Comparison of ENCODE assay signal across 8 cellular contexts in genomic region chr6:29649701-29650673, GRCh38. TPM values are rescaled to one million over a fixed set of nuclear protein-coding genes. Genes with fewer than 3 reads are reported as not detected.
DNase-seq lines count a peak whose midpoint lies in the region; TF ChIP-seq lines count a peak whose summit lies in the region.

No MANE protein-coding gene starts in this region.

- H3K79me2 ChIP-seq in Loucy (ENCODE audit: insufficient read depth, low read length) (no peaks in the 10 kb centered on the region), neural progenitor cell (ENCODE audit: low read depth) (no peaks in the 10 kb centered on the region)

- TF ChIP-seq CTCF in Loucy (conservative IDR thresholded peaks at IDR 0.05; ENCODE audit: low read length): peak; percentile 88
- TF ChIP-seq CTCF in foreskin fibroblast (IDR thresholded peaks at IDR 0.05; ENCODE audit: low read depth, low read length): peak; percentile 92
- peak; percentile 94 for TF ChIP-seq CTCF in neural progenitor cell (IDR thresholded peaks at IDR 0.05)

- peaks cover 2% of the 10 kb centered on the region for H3K4me1 ChIP-seq in Loucy (ENCODE audit: insufficient read depth, low read length, poor library complexity, severe bottlenecking)
- no peaks in the 10 kb centered on the region for H3K4me1 ChIP-seq in neural progenitor cell

- TF ChIP-seq POLR2A in Raji (IDR thresholded peaks at IDR 0.05; ENCODE audit: insufficient read depth, low read depth, low read length): peak; percentile 92

- H3K27ac Mint-ChIP-seq in neural progenitor cell: peak overlapping the region; percentile 93

- H3F3A ChIP-seq in Loucy (ENCODE audit: low read depth) (no peaks in the 10 kb centered on the region), neural progenitor cell (ENCODE audit: low read depth) (peaks cover 13% of the 10 kb centered on the region)

- peaks cover 8% of the 10 kb centered on the region for H3K4me1 Mint-ChIP-seq in neural progenitor cell

- H3K36me3 Mint-ChIP-seq in neural progenitor cell: no peaks in the 10 kb centered on the region

- H3K4me2 ChIP-seq in Loucy (ENCODE audit: low read depth, low read length, poor library complexity, severe bottlenecking): peak overlapping the region; percentile 71
- H3K4me2 ChIP-seq in neural progenitor cell: peak overlapping the region; percentile 84

- peak overlapping the region; percentile 64 for H3K9ac ChIP-seq in Loucy (ENCODE audit: low read depth, low read length, poor library complexity, severe bottlenecking)
- H3K9ac ChIP-seq in neural progenitor cell: no peak overlapping the region

- H3K4me3 ChIP-seq in H7 (ENCODE audit: insufficient read depth, low read depth, low read length) (peak overlapping the region; percentile 30), Loucy (ENCODE audit: low read length, poor library complexity, severe bottlenecking) (peak overlapping the region; percentile 76), foreskin fibroblast (ENCODE audit: low read depth in 1 of 2, low read length in 2 of 2) (peak overlapping the region; percentile 51 to 72), neural progenitor cell (peak overlapping the region; percentile 50)

- H3K27me3 ChIP-seq in H7 (ENCODE audit: control insufficient read depth, insufficient read depth, low read length): no peaks in the 10 kb centered on the region
- no peaks in the 10 kb centered on the region for H3K27me3 ChIP-seq in Loucy (ENCODE audit: insufficient read depth, low read length, poor library complexity, severe bottlenecking)
- H3K27me3 ChIP-seq in neural progenitor cell: no peaks in the 10 kb centered on the region

- no peak overlapping the region for H3K27ac ChIP-seq in neural progenitor cell

- no peaks in the 10 kb centered on the region for H3K27me3 Mint-ChIP-seq in neural progenitor cell (ENCODE audit: insufficient read depth, low read depth)

- H3K9me3 Mint-ChIP-seq in neural progenitor cell: no peaks in the 10 kb centered on the region

- H3K4me3 Mint-ChIP-seq in neural progenitor cell: peak overlapping the region; percentile 88

- H2AFZ ChIP-seq in Loucy (ENCODE audit: low read length): peak overlapping the region; percentile 94
- H2AFZ ChIP-seq in neural progenitor cell (replicated peaks): peak overlapping the region; percentile 95

- no peaks in the 10 kb centered on the region for H3K9me2 ChIP-seq in Loucy (replicated peaks; ENCODE audit: low read depth, low read length)

- in situ Hi-C loops in G401 (cut with HindIII; ENCODE audit: low sequenced_read_pairs): no loop called here

- H3K9me3 ChIP-seq in Loucy (ENCODE audit: insufficient read depth, low read depth, low read length): no peaks in the 10 kb centered on the region
- no peaks in the 10 kb centered on the region for H3K9me3 ChIP-seq in neural progenitor cell (ENCODE audit: low read depth)

- DNase-seq in G401 (ENCODE audit: low spot score) (peak; percentile 100), H7 (peak; percentile 93), activated gamma-delta T cell (lab: John Stamatoyannopoulos, UW) (peak; percentile 54), foreskin fibroblast (peak; percentile 93 to 98), neural progenitor cell (ENCODE audit: low spot score) (peak; percentile 99), stromal cell of bone marrow (ENCODE audit: low read depth) (peak; percentile 94)

- H4K20me1 ChIP-seq in Loucy (ENCODE audit: insufficient read depth, low read length, poor library complexity, severe bottlenecking) (no peaks in the 10 kb centered on the region), neural progenitor cell (ENCODE audit: low read depth) (no peaks in the 10 kb centered on the region)

- H3K36me3 ChIP-seq in H7 (replicated peaks; ENCODE audit: control insufficient read depth, insufficient read depth, low read length) (no peaks in the 10 kb centered on the region), Loucy (ENCODE audit: insufficient read depth, low read length) (no peaks in the 10 kb centered on the region), neural progenitor cell (no peaks in the 10 kb centered on the region)

RNA-seq across cellular contexts. Expression of gene MOG, which starts 6.9 kb away (rescaled TPM):
- not detected in 2 replicates for total RNA-seq in G401 (2014; rRNA removed; shearing (Covaris generic))
- total RNA-seq in H7 (2014; rRNA removed; shearing (Covaris generic)): 1.4 and 2.0 TPM in 2 replicates
- not detected in 2 replicates for total RNA-seq in neural progenitor cell (ENCODE audit: low replicate concordance)

RNA-seq across cellular contexts. Expression of gene GABBR1, which starts 17.0 kb away (rescaled TPM):
- 2.2 and 3.6 TPM in 2 replicates for total RNA-seq in G401 (2014; rRNA removed; shearing (Covaris generic))
- total RNA-seq in H7 (2014; rRNA removed; shearing (Covaris generic)): 21.8 and 23.2 TPM in 2 replicates
- 25.4 and 37.4 TPM in 2 replicates for total RNA-seq in neural progenitor cell (ENCODE audit: low replicate concordance)

RNA-seq across cellular contexts. Expression of gene ZFP57, which starts 31.0 kb away (rescaled TPM):
- not detected in 2 replicates for total RNA-seq in G401 (2014; rRNA removed; shearing (Covaris generic))
- total RNA-seq in H7 (2014; rRNA removed; shearing (Covaris generic)): 0.10 and 0.74 TPM in 2 replicates
- total RNA-seq in neural progenitor cell (ENCODE audit: low replicate concordance): not detected in 2 replicates
